8 cellular contexts compared by ENCODE assay signal in genomic region chr4:42152507-42153504, GRCh38. TPM values are rescaled to one million over a fixed set of nuclear protein-coding genes. Genes with fewer than 3 reads are reported as not detected.
DNase-seq lines count a peak whose midpoint lies in the region; ATAC-seq and TF ChIP-seq lines count a peak whose summit lies in the region.

Gene BEND4, minus strand, starts transcription at chr4:42152655. Its CDS starts 512 bp downstream, at chr4:42152143.

- H2BK5ac ChIP-seq in trophoblast cell (ENCODE audit: low read depth, low read length, poor library complexity) = no peak within 1 kb of the TSS

- H3K79me2 ChIP-seq in DOHH2 (ENCODE audit: control insufficient read depth, low read length) (no peaks in the 10 kb centered on the region), trophoblast cell (ENCODE audit: control insufficient read depth, insufficient read depth, low read length, poor library complexity) (no peaks in the 10 kb centered on the region)

- H3K23ac ChIP-seq in trophoblast cell (ENCODE audit: low read length) = no peak within 1 kb of the TSS

- no peak within 1 kb of the TSS for H2BK120ac ChIP-seq in trophoblast cell (ENCODE audit: insufficient read depth, low read length, poor library complexity)

- H4K12ac ChIP-seq in trophoblast cell (ENCODE audit: low read depth, low read length) = no peak within 1 kb of the TSS

- peak within 1 kb of the TSS; percentile 15 for H3K9ac ChIP-seq in trophoblast cell (ENCODE audit: low read length)

- H3F3A ChIP-seq in DOHH2 (ENCODE audit: control insufficient read depth, insufficient read depth) = no peaks in the 10 kb centered on the region

- ATAC-seq in GM19455 (IDR thresholded peaks at IDR 0.05; ENCODE audit: unreplicated experiment) = peak; percentile 5

- H3K18ac ChIP-seq in trophoblast cell (ENCODE audit: low read length) = no peak within 1 kb of the TSS

- H2AFZ ChIP-seq in trophoblast cell (ENCODE audit: insufficient read depth, low read length, poor library complexity) = peak within 1 kb of the TSS; percentile 17

- no peak within 1 kb of the TSS for H4K8ac ChIP-seq in trophoblast cell (ENCODE audit: low read depth, low read length)

- 16 to 18% methylated on average over 49 of the region's 49 CpGs for WGBS in ectodermal cell, 2 experiments
- WGBS in trophoblast cell (ENCODE audit: extremely low coverage, insufficient coverage, insufficient read length) = no CpG with 5 or more reads among the region's 49 CpGs

- H2AK5ac ChIP-seq in trophoblast cell (ENCODE audit: low read length) = no peak within 1 kb of the TSS

- no peaks in the 10 kb centered on the region for H3K9me2 ChIP-seq in DOHH2 (replicated peaks; ENCODE audit: control insufficient read depth, low read length)

- H3K36me3 ChIP-seq in DOHH2 (ENCODE audit: control insufficient read depth, low read length) (no peaks in the 10 kb centered on the region), ectodermal cell (ENCODE audit: control insufficient read depth, insufficient read depth, low read length) (no peaks in the 10 kb centered on the region), trophoblast cell (ENCODE audit: control insufficient read depth in 1 of 2, insufficient read depth in 2 of 2, low read length in 2 of 2) (no peaks in the 10 kb centered on the region)

- no peak for TF ChIP-seq CTCF in DOHH2 (IDR thresholded peaks at IDR 0.05; ENCODE audit: low read depth, low read length, poor library complexity, severe bottlenecking)

- no peaks in the 10 kb centered on the region for H3K79me1 ChIP-seq in trophoblast cell (ENCODE audit: low read length)

- no peaks in the 10 kb centered on the region for H3K9me3 ChIP-seq in DOHH2 (ENCODE audit: control insufficient read depth, insufficient read depth, low read length)
- no peaks in the 10 kb centered on the region for H3K9me3 ChIP-seq in ectodermal cell (ENCODE audit: control insufficient read depth, low read length)
- no peaks in the 10 kb centered on the region for H3K9me3 ChIP-seq in trophoblast cell (ENCODE audit: insufficient read depth, low read depth, low read length)

- no peak within 1 kb of the TSS for H3K14ac ChIP-seq in trophoblast cell (ENCODE audit: low read length)

- no peak within 1 kb of the TSS for H2BK12ac ChIP-seq in trophoblast cell (ENCODE audit: low read length)

- H3K27me3 ChIP-seq in DOHH2 (ENCODE audit: control insufficient read depth, low read length) (peaks cover 45% of the 10 kb centered on the region), ectodermal cell (ENCODE audit: control insufficient read depth, insufficient read depth, low read length, poor library complexity, severe bottlenecking) (peaks cover 55% of the 10 kb centered on the region), trophoblast cell (ENCODE audit: insufficient read depth, low read length) (peaks cover 33% of the 10 kb centered on the region)

- DNase-seq in Jurkat, Clone E6-1 (ENCODE audit: low read depth, low spot score) = peak; percentile 78
- DNase-seq in trophoblast cell (no peak), NCI-H1417 treated with DMSO at 0.1 percent for 48 hours (lab: John Stamatoyannopoulos, UW) (no peak), NCI-H2107 (lab: John Stamatoyannopoulos, UW) (no peak), putamen (ENCODE audit: low spot score) (no peak)

- no peaks in the 10 kb centered on the region for H4K20me1 ChIP-seq in DOHH2 (ENCODE audit: control insufficient read depth, insufficient read depth, low read depth, low read length)

- no peak within 1 kb of the TSS for H3K4ac ChIP-seq in trophoblast cell (ENCODE audit: low read depth, low read length)

- H3K4me2 ChIP-seq in DOHH2 (ENCODE audit: low read length) (peak within 1 kb of the TSS; percentile 64), trophoblast cell (ENCODE audit: low read length) (peak within 1 kb of the TSS; percentile 93)

- H3K4me3 ChIP-seq in DOHH2 (ENCODE audit: low read length) (peak within 1 kb of the TSS; percentile 64), ectodermal cell (ENCODE audit: insufficient read depth, low read depth, low read length) (peak within 1 kb of the TSS; percentile 69), trophoblast cell (ENCODE audit: low read depth, low read length) (peak within 1 kb of the TSS; percentile 70)
- H3K4me3 ChIP-seq in Jurkat, Clone E6-1 (ENCODE audit: low read length) = peak within 1 kb of the TSS; percentile 64

- no peak within 1 kb of the TSS for H4K91ac ChIP-seq in trophoblast cell (ENCODE audit: low read depth, low read length)

- peaks cover 7% of the 10 kb centered on the region for H3K4me1 ChIP-seq in DOHH2 (ENCODE audit: control insufficient read depth, low read length)
- H3K4me1 ChIP-seq in ectodermal cell (ENCODE audit: control insufficient read depth, insufficient read depth, low read length) = peaks cover 9% of the 10 kb centered on the region
- peaks cover 6 to 9% of the 10 kb centered on the region in 2 experiments for H3K4me1 ChIP-seq in trophoblast cell (ENCODE audit: control insufficient read depth in 1 of 2, insufficient read depth in 2 of 2, low read length in 2 of 2)

- no peak within 1 kb of the TSS for H3K27ac ChIP-seq in DOHH2 (ENCODE audit: low read depth, low read length)
- H3K27ac ChIP-seq in ectodermal cell (ENCODE audit: insufficient read depth, low read depth, low read length, poor library complexity, severe bottlenecking) = peak within 1 kb of the TSS; percentile 20
- no peak within 1 kb of the TSS for H3K27ac ChIP-seq in trophoblast cell (ENCODE audit: low read depth, low read length)

RNA-seq across cellular contexts. Expression of gene BEND4, which starts in this region (rescaled TPM):
- polyA plus RNA-seq in Jurkat, Clone E6-1 (2012; ENCODE audit: insufficient read depth, insufficient read length) = 12.4 TPM
- polyA plus RNA-seq in ectodermal cell (2013, experiment 1 of 4) = 5.7 TPM
- 6.0 TPM for polyA plus RNA-seq in ectodermal cell (2013, experiment 2 of 4)
- polyA plus RNA-seq in ectodermal cell (2013, experiment 3 of 4) = 5.6 TPM
- polyA plus RNA-seq in ectodermal cell (2013, experiment 4 of 4) = 7.6 TPM
- 0.07 and 0.11 TPM in 2 replicates for polyA plus RNA-seq in trophoblast cell (2013)
